Comparison of ENCODE assay signal across 9 cellular contexts in genomic region chr11:113577356-113578163, GRCh38.
A peak's percentile ranks its signal among the peaks of the same experiment; 100 is the strongest.
DNase-seq lines count a peak whose midpoint lies in the region; ATAC-seq, FAIRE-seq and TF ChIP-seq lines count a peak whose summit lies in the region.
"Had no signal": no experiment of that assay in that cellular context is flagged by ENCODE, and none has a peak within 500 bp of the region (broad histone marks: within the 10 kb centered on the region; RNA-seq: fewer than 3 reads in every experiment).

No MANE protein-coding gene starts in this region.

- H3K56ac ChIP-seq in H1 (replicated peaks; ENCODE audit: insufficient read length, low read depth, low read length), result no peak overlapping the region

- peak overlapping the region; percentile 1 for H4K91ac ChIP-seq in H1 (replicated peaks; ENCODE audit: insufficient read length, low read length)

- no peak overlapping the region; a peak in 1 of 8 replicates for H3K4me3 ChIP-seq in H1 (ENCODE audit: extremely low read depth in 1 of 4, insufficient read depth in 2 of 4, low read depth in 3 of 4, low read length in 4 of 4)
- H3K4me3 ChIP-seq: cardiac muscle cell had no signal

- no peak for TF ChIP-seq POLR2A in H1 (IDR thresholded peaks at IDR 0.05; ENCODE audit: control extremely low read depth in 1 of 2, low read depth in 2 of 2, low read length in 2 of 2)

- no peak overlapping the region for H3K27ac Mint-ChIP-seq in stimulated activated naive CD8-positive, alpha-beta T cell treated with anti-CD3 and anti-CD28 coated beads, Interleukin-15, amount 100 ng/mL, for 72 hours
- no peak overlapping the region for H3K27ac Mint-ChIP-seq in activated T-helper 1 cell treated with anti-CD3 and anti-CD28 coated beads, Interleukin-12 subunit alpha, Interleukin-12 subunit beta, Interleukin-2, Interleukin-4 antibody, amounts not matched to agents 30 ng/mL and 10 ng/mL and 1 ng/mL, durations not matched to agents 14 hours and 24 hours and 36 hours

- H3K79me1 ChIP-seq in H1 (ENCODE audit: low read depth, low read length), result no peaks in the 10 kb centered on the region

- no peak overlapping the region for H2BK120ac ChIP-seq in H1 (replicated peaks; ENCODE audit: low read depth, low read length)

- CTCF ChIA-PET in H1 (lab: Charles Lee; ENCODE audit: partially characterized antibody), result interaction anchor here (0.6 to 3.5 kb wide), 9 partner anchors 11 to 228 kb away, joined by 3 to 12 read pairs (median 4); no protein-coding TSS in a partner anchor

- 0 out of 2 replicates have a peak overlapping the region, but pooled peaks have one; percentile 3 for H2AFZ ChIP-seq in H1 (ENCODE audit: low read length)

- H3K9me3 ChIP-seq in H1 (ENCODE audit: insufficient read depth in 2 of 2, low read depth in 1 of 2, low read length in 1 of 2), result no peaks in the 10 kb centered on the region

- H3K4me1 Mint-ChIP-seq in stimulated activated naive CD8-positive, alpha-beta T cell treated with anti-CD3 and anti-CD28 coated beads, Interleukin-15, amount 100 ng/mL, for 72 hours, result no peaks in the 10 kb centered on the region
- H3K4me1 Mint-ChIP-seq in activated T-helper 1 cell treated with anti-CD3 and anti-CD28 coated beads, Interleukin-12 subunit alpha, Interleukin-12 subunit beta, Interleukin-2, Interleukin-4 antibody, amounts not matched to agents 30 ng/mL and 10 ng/mL and 1 ng/mL, durations not matched to agents 14 hours and 24 hours and 36 hours (ENCODE audit: low read depth), result peaks cover 10% of the 10 kb centered on the region

- no peak overlapping the region for H4K5ac ChIP-seq in H1 (ENCODE audit: insufficient read length, low read depth, low read length)

- H2AK5ac ChIP-seq in H1 (ENCODE audit: low read depth, low read length), result 0 out of 2 replicates have a peak overlapping the region, but pooled peaks have one; percentile 2

- H3K79me2 ChIP-seq in H1 (ENCODE audit: control insufficient read depth in 1 of 2, insufficient read depth in 2 of 2, low read length in 2 of 2), result no peaks in the 10 kb centered on the region

- H3K27me3 ChIP-seq in H1 (replicated peaks in 1 of 4; ENCODE audit: control insufficient read depth in 3 of 4, extremely low read depth in 1 of 4, insufficient read depth in 3 of 4, low read length in 3 of 4), result no peaks in the 10 kb centered on the region
- H3K27me3 ChIP-seq: cardiac muscle cell had no signal

- peak overlapping the region; percentile 42; the same call in 1 of the 2 replicates for H2BK12ac ChIP-seq in H1 (ENCODE audit: low read depth, low read length)

- H3K14ac ChIP-seq in H1 (ENCODE audit: insufficient read length), result peak overlapping the region; percentile 38

- no peak overlapping the region for H3K23ac ChIP-seq in H1 (ENCODE audit: insufficient read length)

- no peaks in the 10 kb centered on the region for H3K9me3 Mint-ChIP-seq in stimulated activated naive CD8-positive, alpha-beta T cell treated with anti-CD3 and anti-CD28 coated beads, Interleukin-15, amount 100 ng/mL, for 72 hours
- H3K9me3 Mint-ChIP-seq in activated T-helper 1 cell treated with anti-CD3 and anti-CD28 coated beads, Interleukin-12 subunit alpha, Interleukin-12 subunit beta, Interleukin-2, Interleukin-4 antibody, amounts not matched to agents 30 ng/mL and 10 ng/mL and 1 ng/mL, durations not matched to agents 14 hours and 24 hours and 36 hours, result no peaks in the 10 kb centered on the region

- no peak for TF ChIP-seq RAD21 in H1 (IDR thresholded peaks at IDR 0.05 in 1 of 2, conservative IDR thresholded peaks at IDR 0.05 in 1 of 2; ENCODE audit: low read depth in 2 of 2, low read length in 2 of 2)

- peaks cover 5 to 24% (median 12%) of the 10 kb centered on the region in 4 experiments for H3K4me1 ChIP-seq in H1 (replicated peaks in 1 of 4; ENCODE audit: control insufficient read depth in 3 of 4, insufficient read depth in 4 of 4, low read length in 3 of 4)

- 75% methylated on average over 7 of the region's 7 CpGs; no CpG with 5 or more reads in 1 of the 2 experiments for WGBS in H1 (ENCODE audit: extremely low coverage in 1 of 2, insufficient coverage in 1 of 2, insufficient read length in 1 of 2, insufficient replicate concordance in 2 of 2, low coverage in 1 of 2, low lambda C conversion rate in 2 of 2, missing lambda C conversion rate in 1 of 2), 2 experiments

- intact Hi-C loops in activated T-helper 1 cell treated with anti-CD3 and anti-CD28 coated beads, Interleukin-12 subunit alpha, Interleukin-12 subunit beta, Interleukin-2, Interleukin-4 antibody, amounts not matched to agents 30 ng/mL and 10 ng/mL and 1 ng/mL, durations not matched to agents 14 hours and 24 hours and 36 hours (cut with micrococcal nuclease), result no loop called here

- H4K8ac ChIP-seq in H1 (ENCODE audit: extremely low read depth, insufficient read depth, low read length), result no peak overlapping the region

- ATAC-seq in stimulated activated naive CD8-positive, alpha-beta T cell treated with anti-CD3 and anti-CD28 coated beads, Interleukin-15, amount 100 ng/mL, for 72 hours, result peak; percentile 53
- no peak for ATAC-seq in stimulated activated naive CD8-positive, alpha-beta T cell treated with anti-CD3 and anti-CD28 coated beads, Interleukin-15, Interleukin-2, amounts not matched to agents 100 U/mL and 50 U/mL, for 24 hours
- no peak for ATAC-seq in HG02763 (IDR thresholded peaks at IDR 0.05; ENCODE audit: unreplicated experiment)

- no peak overlapping the region for H3K9ac ChIP-seq in H1 (replicated peaks in 1 of 4; ENCODE audit: extremely low read depth in 1 of 4, low read depth in 3 of 4, low read length in 3 of 4)

- DNase-seq in stimulated activated naive CD8-positive, alpha-beta T cell treated with anti-CD3 and anti-CD28 coated beads, Interleukin-15, amount 100 ng/mL, for 72 hours, result no peak
- DNase-seq in stimulated activated naive CD8-positive, alpha-beta T cell treated with anti-CD3 and anti-CD28 coated beads, Interleukin-15, Interleukin-2, amounts not matched to agents 100 U/mL and 50 U/mL, for 24 hours, result no peak
- DNase-seq in NCI-H345 (lab: John Stamatoyannopoulos, UW), result peak; percentile 81
- peak in 1 of 2 experiments; percentile 43 for DNase-seq in H1 (ENCODE audit: low read depth in 1 of 2, low spot score in 2 of 2)
- DNase-seq in activated T-helper 1 cell treated with anti-CD3 and anti-CD28 coated beads, Interleukin-12 subunit alpha, Interleukin-12 subunit beta, Interleukin-2, Interleukin-4 antibody, amounts not matched to agents 30 ng/mL and 10 ng/mL and 1 ng/mL, durations not matched to agents 14 hours and 24 hours and 36 hours (ENCODE audit: low spot score), result no peak
- no peak for DNase-seq in NCI-H226
- no peak for DNase-seq in putamen (ENCODE audit: low spot score)

- no peak for TF ChIP-seq EP300 in H1 (IDR thresholded peaks at IDR 0.05; ENCODE audit: borderline replicate concordance in 1 of 2, low read depth in 2 of 2, low read length in 2 of 2)

- H3K4me2 ChIP-seq in H1 (ENCODE audit: insufficient read depth in 1 of 2, low read depth in 2 of 2, low read length in 2 of 2), result peak overlapping the region; percentile 22 to 35; a peak in 2 of 4 replicates

- peaks cover 5% of the 10 kb centered on the region; the same call in 1 of the 2 replicates for H3K23me2 ChIP-seq in H1 (ENCODE audit: low read depth, low read length)

- H3K4ac ChIP-seq in H1 (replicated peaks; ENCODE audit: insufficient read length, low read depth, low read length), result no peak overlapping the region

- no peaks in the 10 kb centered on the region for H4K20me1 ChIP-seq in H1 (replicated peaks in 1 of 2; ENCODE audit: control insufficient read depth in 1 of 2, insufficient read depth in 2 of 2, low read length in 2 of 2)

- H3K27me3 Mint-ChIP-seq in stimulated activated naive CD8-positive, alpha-beta T cell treated with anti-CD3 and anti-CD28 coated beads, Interleukin-15, amount 100 ng/mL, for 72 hours, result peaks cover 47% of the 10 kb centered on the region
- no peaks in the 10 kb centered on the region for H3K27me3 Mint-ChIP-seq in activated T-helper 1 cell treated with anti-CD3 and anti-CD28 coated beads, Interleukin-12 subunit alpha, Interleukin-12 subunit beta, Interleukin-2, Interleukin-4 antibody, amounts not matched to agents 30 ng/mL and 10 ng/mL and 1 ng/mL, durations not matched to agents 14 hours and 24 hours and 36 hours (ENCODE audit: insufficient read depth)

- FAIRE-seq in H1 (lab: Jason Lieb, UNC), result no peak

- peak overlapping the region; percentile 61 for H3K18ac ChIP-seq in H1 (ENCODE audit: extremely low read depth, low read length)

- H3K36me3 ChIP-seq in H1 (ENCODE audit: control insufficient read depth in 2 of 4, insufficient read depth in 4 of 4, low read length in 3 of 4), result no peaks in the 10 kb centered on the region
- H3K36me3 ChIP-seq: cardiac muscle cell had no signal

- H3K36me3 Mint-ChIP-seq in activated T-helper 1 cell treated with anti-CD3 and anti-CD28 coated beads, Interleukin-12 subunit alpha, Interleukin-12 subunit beta, Interleukin-2, Interleukin-4 antibody, amounts not matched to agents 30 ng/mL and 10 ng/mL and 1 ng/mL, durations not matched to agents 14 hours and 24 hours and 36 hours (ENCODE audit: low read depth), result peaks cover 2% of the 10 kb centered on the region

- H2BK15ac ChIP-seq in H1 (ENCODE audit: low read length), result 0 out of 2 replicates have a peak overlapping the region, but pooled peaks have one; percentile 13

- POLR2A ChIA-PET in H1 (lab: Charles Lee; ENCODE audit: partially characterized antibody), result interaction anchor here (1.1 to 1.7 kb wide), 2 partner anchors 11 to 20 kb away, joined by 6 read pairs; no protein-coding TSS in a partner anchor

- no peak overlapping the region for H3K4me3 Mint-ChIP-seq in stimulated activated naive CD8-positive, alpha-beta T cell treated with anti-CD3 and anti-CD28 coated beads, Interleukin-15, amount 100 ng/mL, for 72 hours
- H3K4me3 Mint-ChIP-seq in activated T-helper 1 cell treated with anti-CD3 and anti-CD28 coated beads, Interleukin-12 subunit alpha, Interleukin-12 subunit beta, Interleukin-2, Interleukin-4 antibody, amounts not matched to agents 30 ng/mL and 10 ng/mL and 1 ng/mL, durations not matched to agents 14 hours and 24 hours and 36 hours, result no peak overlapping the region

- H2BK20ac ChIP-seq in H1 (ENCODE audit: low read length), result peak overlapping the region; percentile 6; the same call in 1 of the 2 replicates

- no peak overlapping the region for H3K27ac ChIP-seq in H1 (ENCODE audit: low read depth, low read length)
- H3K27ac ChIP-seq: cardiac muscle cell had no signal

- H2BK5ac ChIP-seq in H1 (ENCODE audit: low read depth, low read length), result peak overlapping the region; percentile 17; the same call in 1 of the 2 replicates

- no peak for TF ChIP-seq CTCF in H1 (IDR thresholded peaks at IDR 0.05; ENCODE audit: control extremely low read depth in 1 of 3, insufficient read depth in 1 of 3, low read depth in 1 of 3, low read length in 3 of 3)

TF ChIP-seq in H1, 55 proteins besides CTCF, POLR2A, EP300 and RAD21 (continues in another document):
- no peak for TF ChIP-seq TEAD4 (IDR thresholded peaks at IDR 0.05; ENCODE audit: low read depth, low read length)
